In the genomic region with DNA sequence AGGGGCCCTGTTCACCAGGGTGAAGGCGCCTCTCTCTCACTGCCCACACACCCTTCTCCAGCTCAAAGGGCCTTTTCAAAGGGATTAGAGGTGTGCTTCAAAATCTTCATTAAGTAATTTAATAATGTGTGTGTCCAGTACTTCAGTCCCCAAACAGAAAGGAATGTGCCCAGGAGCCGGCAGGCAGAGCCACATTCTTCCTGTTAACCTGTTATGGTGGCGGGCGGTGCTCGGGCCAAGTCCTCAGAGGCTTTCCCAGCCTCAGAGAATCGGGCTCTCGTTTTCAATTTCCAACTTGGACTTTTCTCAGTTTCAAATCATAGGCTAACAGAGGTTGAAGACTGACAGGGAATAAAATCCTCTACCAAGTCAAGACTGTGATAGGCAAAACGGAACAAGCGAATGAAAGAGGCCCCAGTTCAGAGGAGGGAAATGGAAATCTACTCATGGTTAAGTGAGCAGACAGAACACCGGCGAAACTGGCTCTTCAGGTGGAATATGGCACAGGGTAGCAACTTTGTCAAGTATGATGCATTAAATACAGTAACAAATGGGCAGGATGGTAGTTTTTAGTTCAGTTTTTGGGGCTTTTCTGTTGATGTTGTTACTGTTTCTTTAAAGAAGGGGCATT, we compare ENCODE assay signal across 10 cellular contexts.
DNase-seq lines count a peak whose midpoint lies in the region; ATAC-seq, FAIRE-seq and TF ChIP-seq lines count a peak whose summit lies in the region.
"Had no signal": no experiment of that assay in that cellular context is flagged by ENCODE, and none has a peak within 500 bp of the region (broad histone marks: within the 10 kb centered on the region; RNA-seq: fewer than 3 reads in every experiment).

No MANE protein-coding gene starts in this region.

- H3K27ac ChIP-seq in GM12878 (ENCODE audit: control insufficient read depth, insufficient read depth) (no peak overlapping the region), left lung (peak overlapping the region in 1 of 2 donors; percentile 55), subcutaneous abdominal adipose tissue (ENCODE audit: low read depth, low read length) (peak overlapping the region; percentile 58), testis (no peak overlapping the region), mesenchymal stem cell (ENCODE audit: low read length, poor library complexity, severe bottlenecking) (no peak overlapping the region)

- H2BK15ac ChIP-seq in mesenchymal stem cell (ENCODE audit: low read depth, poor library complexity, severe bottlenecking): no peak overlapping the region

- no peaks in the 10 kb centered on the region for H4K20me1 ChIP-seq in GM12878 (ENCODE audit: control insufficient read depth, insufficient read depth)

- SMC1A ChIA-PET in GM12878 (lab: Charles Lee; ENCODE audit: uncharacterized antibody, unreplicated experiment): interaction anchor here (1.0 to 1.4 kb wide), 3 partner anchors 8 to 166 kb away, joined by 3 to 4 read pairs (median 3); no protein-coding TSS in a partner anchor

- H3K27me3 ChIP-seq in GM12878 (replicated peaks in 1 of 2; ENCODE audit: control insufficient read depth in 2 of 2, insufficient read depth in 2 of 2, low read length in 1 of 2) (no peaks in the 10 kb centered on the region), left lung (no peaks in the 10 kb centered on the region), subcutaneous abdominal adipose tissue (ENCODE audit: control insufficient read depth in 5 of 5, insufficient read depth in 4 of 5, low read length in 5 of 5) (no peaks in the 10 kb centered on the region), testis (no peaks in the 10 kb centered on the region), mesenchymal stem cell (ENCODE audit: control insufficient read depth in 1 of 2, insufficient read depth in 1 of 2, low read length in 2 of 2) (no peaks in the 10 kb centered on the region)

- no peak for ATAC-seq in activated CD8-positive, alpha-beta memory T cell treated with anti-CD3 and anti-CD28 coated beads, Interleukin-2, amount 10 ng/mL, durations not matched to agents 7 days and 5 days
- ATAC-seq in GM12878 (no peak; the same call in 2 of the 3 replicates), left lung (peak; percentile 90), GM19324 (IDR thresholded peaks at IDR 0.05; ENCODE audit: low FRiP score, unreplicated experiment) (no peak)
- ATAC-seq: HCT116 had no signal

- TF ChIP-seq RAD21 in GM12878 (IDR thresholded peaks at IDR 0.05; ENCODE audit: insufficient read depth, low read depth, low read length): no peak

- no TSS peak for BruUV-seq in GM12878 (replicated peaks; lab: Mats Ljungman, UMichigan)

- H3K36me3 Mint-ChIP-seq in activated CD8-positive, alpha-beta memory T cell treated with anti-CD3 and anti-CD28 coated beads, Interleukin-2, amount 10 ng/mL, durations not matched to agents 7 days and 5 days: peaks cover 9% of the 10 kb centered on the region

- H3K4me1 Mint-ChIP-seq in activated CD8-positive, alpha-beta memory T cell treated with anti-CD3 and anti-CD28 coated beads, Interleukin-2, amount 10 ng/mL, durations not matched to agents 7 days and 5 days: peaks cover 62% of the 10 kb centered on the region

- no peak overlapping the region for H2BK120ac ChIP-seq in mesenchymal stem cell (ENCODE audit: low read depth, low read length)

- peaks cover 20% of the 10 kb centered on the region for H3K79me2 ChIP-seq in GM12878 (ENCODE audit: control insufficient read depth, insufficient read depth, low read length)

- H3K4me1 ChIP-seq in GM12878 (ENCODE audit: control insufficient read depth, insufficient read depth, low read length) (peaks cover 13% of the 10 kb centered on the region), left lung (peaks cover 12 to 15% of the 10 kb centered on the region in 2 donors), subcutaneous abdominal adipose tissue (ENCODE audit: control insufficient read depth in 5 of 5, insufficient read depth in 5 of 5, low read length in 5 of 5) (peaks cover 0 to 44% (median 41%) of the 10 kb centered on the region in 5 donors), testis (peaks cover 7% of the 10 kb centered on the region), mesenchymal stem cell (ENCODE audit: control insufficient read depth, insufficient read depth, low read depth, low read length) (no peaks in the 10 kb centered on the region)

- POLR2A ChIA-PET in GM12878 (lab: Charles Lee): no interaction called here

- CTCF ChIA-PET in activated CD8-positive, alpha-beta memory T cell treated with anti-CD3 and anti-CD28 coated beads, Interleukin-2, amount 10 ng/mL, durations not matched to agents 7 days and 5 days (lab: Charles Lee): no interaction called here
- CTCF ChIA-PET in GM12878 (lab: Yijun Ruan, JAX): no interaction called here

- no peaks in the 10 kb centered on the region for H3K27me3 Mint-ChIP-seq in activated CD8-positive, alpha-beta memory T cell treated with anti-CD3 and anti-CD28 coated beads, Interleukin-2, amount 10 ng/mL, durations not matched to agents 7 days and 5 days

- no peak for FAIRE-seq in GM12878 (lab: Jason Lieb, UNC)

- H2AFZ ChIP-seq in GM12878 (ENCODE audit: control insufficient read depth, low read depth, low read length) (no peak overlapping the region), mesenchymal stem cell (ENCODE audit: low read depth, low read length) (no peak overlapping the region)

- no peak overlapping the region for H2AK5ac ChIP-seq in mesenchymal stem cell (ENCODE audit: low read length, severe bottlenecking)

- no peak for TF ChIP-seq EP300 in GM12878 (IDR thresholded peaks at IDR 0.05; ENCODE audit: borderline replicate concordance in 1 of 2, control insufficient read depth in 1 of 2, low read depth in 2 of 2, low read length in 2 of 2)

- 94% methylated on average over 11 of the region's 11 CpGs for WGBS in GM12878 (ENCODE audit: insufficient coverage, insufficient replicate concordance, low lambda C conversion rate, missing lambda C conversion rate)
- WGBS in testis, 2 donors: 81 to 85% methylated on average over 11 of the region's 11 CpGs
- 91% methylated on average over 10 of the region's 11 CpGs for WGBS in mesenchymal stem cell

- in situ Hi-C loops in GM12878 (cut with MboI): no loop called here

- intact Hi-C loops in GM12878 (cut with micrococcal nuclease; ENCODE audit: unreplicated experiment) (no loop called here), left lung (cut with DNase I) (no loop called here), testis (cut with DNase I; ENCODE audit: low total_unique reads) (no loop called here)

- TF ChIP-seq CTCF in GM12878 (IDR thresholded peaks at IDR 0.05 in 2 of 3, conservative IDR thresholded peaks at IDR 0.05 in 1 of 3; ENCODE audit: control insufficient read depth in 2 of 3, extremely low read depth in 1 of 3, insufficient read depth in 1 of 3, low read depth in 3 of 3, low read length in 3 of 3) (no peak), left lung (IDR thresholded peaks at IDR 0.05) (no peak), testis (IDR thresholded peaks at IDR 0.05) (no peak)

- no peak for TF ChIP-seq POLR2A in GM12878 (IDR thresholded peaks at IDR 0.05; ENCODE audit: low read depth, low read length)
- no peak for TF ChIP-seq POLR2A in testis (IDR thresholded peaks at IDR 0.05)

- H3K9ac ChIP-seq in GM12878 (ENCODE audit: control insufficient read depth, insufficient read depth, low read length) (no peak overlapping the region), subcutaneous abdominal adipose tissue (ENCODE audit: low read length in 5 of 5) (peak overlapping the region in 1 of 5 donors; percentile 7), mesenchymal stem cell (ENCODE audit: low read length) (no peak overlapping the region)

- no peak overlapping the region for H4K8ac ChIP-seq in mesenchymal stem cell (ENCODE audit: low read length)

- H3K18ac ChIP-seq in mesenchymal stem cell (ENCODE audit: low read depth in 1 of 2, low read length in 2 of 2): no peak overlapping the region

- H4K91ac ChIP-seq in mesenchymal stem cell (ENCODE audit: low read length): no peak overlapping the region

- H3K9me3 ChIP-seq in GM12878 (replicated peaks; ENCODE audit: control insufficient read depth, insufficient read depth, low read length): no peaks in the 10 kb centered on the region
- H3K9me3 ChIP-seq in left lung: no peaks in the 10 kb centered on the region
- no peaks in the 10 kb centered on the region for H3K9me3 ChIP-seq in subcutaneous abdominal adipose tissue (ENCODE audit: control insufficient read depth in 5 of 5, low read length in 5 of 5)
- no peaks in the 10 kb centered on the region for H3K9me3 ChIP-seq in testis
- no peaks in the 10 kb centered on the region for H3K9me3 ChIP-seq in mesenchymal stem cell (ENCODE audit: control insufficient read depth, low read length)

- H3K4ac ChIP-seq in mesenchymal stem cell (ENCODE audit: low read depth in 1 of 2, low read length in 2 of 2): no peak overlapping the region

- RAD21 ChIA-PET in GM12878 (lab: Charles Lee; ENCODE audit: unreplicated experiment): no interaction called here

- no peak overlapping the region for H3K14ac ChIP-seq in mesenchymal stem cell (ENCODE audit: low read length in 2 of 2)

- H2BK12ac ChIP-seq in mesenchymal stem cell (ENCODE audit: low read length in 2 of 2): no peak overlapping the region

- H3K9me3 Mint-ChIP-seq in activated CD8-positive, alpha-beta memory T cell treated with anti-CD3 and anti-CD28 coated beads, Interleukin-2, amount 10 ng/mL, durations not matched to agents 7 days and 5 days (ENCODE audit: low read depth): no peaks in the 10 kb centered on the region

- no peak overlapping the region for H3K4me3 Mint-ChIP-seq in activated CD8-positive, alpha-beta memory T cell treated with anti-CD3 and anti-CD28 coated beads, Interleukin-2, amount 10 ng/mL, durations not matched to agents 7 days and 5 days

- peaks cover 36% of the 10 kb centered on the region for H3K79me1 ChIP-seq in mesenchymal stem cell (replicated peaks; ENCODE audit: low read length, poor library complexity, severe bottlenecking)

- no peak for DNase-seq in activated CD8-positive, alpha-beta memory T cell treated with anti-CD3 and anti-CD28 coated beads, Interleukin-2, amount 10 ng/mL, durations not matched to agents 7 days and 5 days
- DNase-seq in activated CD8-positive, alpha-beta memory T cell treated with anti-CD3 and anti-CD28 coated beads, Interleukin-2, amount 50 U/mL, for 4 hours: no peak
- no peak for DNase-seq in GM12878 (ENCODE audit: low read depth, low spot score)
- DNase-seq in left lung: peak; percentile 46 to 77
- no peak for DNase-seq in testis
- DNase-seq in mesenchymal stem cell: no peak
- DNase-seq: NCI-H1048 had no signal

- H2BK5ac ChIP-seq in mesenchymal stem cell (ENCODE audit: low read depth, low read length, poor library complexity, severe bottlenecking): no peak overlapping the region

- no peak overlapping the region for H3K23ac ChIP-seq in mesenchymal stem cell (ENCODE audit: low read length in 2 of 2)

- H3K36me3 ChIP-seq in GM12878 (ENCODE audit: control insufficient read depth in 2 of 2, insufficient read depth in 2 of 2, low read length in 1 of 2): no peaks in the 10 kb centered on the region
- H3K36me3 ChIP-seq in left lung: no peaks in the 10 kb centered on the region
- no peaks in the 10 kb centered on the region for H3K36me3 ChIP-seq in subcutaneous abdominal adipose tissue (ENCODE audit: control insufficient read depth in 5 of 5, insufficient read depth in 5 of 5, low read length in 5 of 5)
- H3K36me3 ChIP-seq in testis (ENCODE audit: low read depth, missing control alignments): no peaks in the 10 kb centered on the region
- no peaks in the 10 kb centered on the region for H3K36me3 ChIP-seq in mesenchymal stem cell (ENCODE audit: control insufficient read depth in 1 of 2, insufficient read depth in 2 of 2, low read depth in 1 of 2, low read length in 2 of 2)

- H3K27ac Mint-ChIP-seq in activated CD8-positive, alpha-beta memory T cell treated with anti-CD3 and anti-CD28 coated beads, Interleukin-2, amount 10 ng/mL, durations not matched to agents 7 days and 5 days: peak overlapping the region; percentile 4

- H3K4me3 ChIP-seq in GM12878: no peak overlapping the region
- no peak overlapping the region for H3K4me3 ChIP-seq in left lung
- no peak overlapping the region for H3K4me3 ChIP-seq in subcutaneous abdominal adipose tissue (ENCODE audit: low read depth in 1 of 5, low read length in 5 of 5)
- no peak overlapping the region for H3K4me3 ChIP-seq in testis
- no peak overlapping the region for H3K4me3 ChIP-seq in mesenchymal stem cell (ENCODE audit: insufficient read depth in 1 of 2, low read depth in 1 of 2, low read length in 2 of 2)

- H3K4me2 ChIP-seq in GM12878 (ENCODE audit: control insufficient read depth, insufficient read depth): peak overlapping the region; percentile 20; the same call in 1 of the 2 replicates
- no peak overlapping the region for H3K4me2 ChIP-seq in mesenchymal stem cell (ENCODE audit: low read length, poor library complexity, severe bottlenecking)

Comparison
In these comparisons a context has a peak if more than half of its experiments do, and no peak if none do; other contexts are left out.
1. DNase-seq: peak in left lung (2 of 2); none in activated CD8-positive, alpha-beta memory T cell treated with anti-CD3 and anti-CD28 coated beads, Interleukin-2, amount 10 ng/mL, durations not matched to agents 7 days and 5 days (single experiment), activated CD8-positive, alpha-beta memory T cell treated with anti-CD3 and anti-CD28 coated beads, Interleukin-2, amount 50 U/mL, for 4 hours (single experiment), GM12878 (single experiment), testis (single experiment) and mesenchymal stem cell (single experiment).